In the genomic region with DNA sequence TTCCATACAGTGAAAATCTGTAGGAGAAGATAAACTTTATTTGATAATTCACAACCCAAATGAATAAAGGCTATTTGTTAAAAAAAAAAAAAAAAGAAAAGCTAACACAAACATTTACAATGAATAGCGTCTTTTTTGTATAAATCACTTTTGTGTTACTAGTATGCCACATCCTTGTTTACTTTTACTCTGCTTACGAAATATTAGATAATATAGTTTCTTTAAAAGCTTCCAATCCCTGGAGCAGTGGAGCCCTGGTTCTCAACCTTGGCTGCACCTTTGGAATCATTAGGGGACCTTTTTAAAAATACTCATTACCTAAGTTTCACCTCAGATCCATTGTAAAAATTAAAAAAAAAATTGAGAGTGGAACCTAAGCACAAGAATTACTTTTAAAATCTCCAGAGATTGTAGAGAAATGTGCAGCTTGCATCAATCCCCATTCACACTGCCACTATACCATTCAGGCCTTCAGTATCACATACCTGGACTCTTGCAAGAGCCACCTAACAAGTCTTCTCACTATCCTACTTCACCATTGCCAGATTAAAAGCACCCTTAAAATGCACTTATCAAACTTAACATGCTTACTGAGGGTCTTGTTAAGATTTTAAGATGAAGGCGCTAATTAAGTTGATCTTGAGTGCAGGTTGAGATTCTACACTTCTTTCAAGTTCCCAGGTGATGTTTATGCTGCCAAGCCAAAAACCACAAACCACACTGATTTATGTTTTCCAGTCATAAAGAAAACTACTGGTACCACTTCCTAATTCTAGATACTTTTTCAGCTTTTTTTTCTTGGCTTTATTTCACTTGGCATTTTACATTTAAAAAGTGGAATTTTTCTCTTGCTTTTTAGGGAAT, we compare ENCODE assay signal across 11 cellular contexts. TPM values are rescaled to one million over a fixed set of nuclear protein-coding genes. Genes with fewer than 3 reads are reported as not detected.
DNase-seq lines count a peak whose midpoint lies in the region; ATAC-seq, FAIRE-seq and TF ChIP-seq lines count a peak whose summit lies in the region.
"Had no signal": no experiment of that assay in that cellular context is flagged by ENCODE, and none has a peak within 500 bp of the region (broad histone marks: within the 10 kb centered on the region; RNA-seq: fewer than 3 reads in every experiment).

No MANE protein-coding gene starts in this region.

- ATAC-seq in GM18858 (IDR thresholded peaks at IDR 0.05; ENCODE audit: unreplicated experiment) (peak; percentile 97), GM21526 (IDR thresholded peaks at IDR 0.05; ENCODE audit: low FRiP score, unreplicated experiment) (peak; percentile 86), HG03280 (IDR thresholded peaks at IDR 0.05; ENCODE audit: unreplicated experiment) (peak; percentile 82), activated B cell treated with CpG ODN at 0.5 μM for 24 hours (ENCODE audit: low read depth) (peak; percentile 45)

- intact Hi-C loops in activated B cell treated with CpG ODN at 0.5 μM for 24 hours (cut with micrococcal nuclease), result no loop called here

- H3K4me3 Mint-ChIP-seq in activated B cell treated with CpG ODN at 0.5 μM for 24 hours, result no peak overlapping the region
- H3K4me3 Mint-ChIP-seq: nephron progenitor cell had no signal

- CTCF ChIA-PET in activated B cell treated with CpG ODN at 0.5 μM for 24 hours (lab: Charles Lee), result no interaction called here

- POLR2A ChIA-PET in activated B cell treated with CpG ODN at 0.5 μM for 24 hours (lab: Charles Lee), result no interaction called here

- no peaks in the 10 kb centered on the region for H3K36me3 Mint-ChIP-seq in activated B cell treated with CpG ODN at 0.5 μM for 24 hours (ENCODE audit: low read depth)

- DNase-seq in activated B cell treated with CpG ODN at 0.5 μM for 24 hours, result no peak
- no peak for DNase-seq in inferior parietal cortex (ENCODE audit: extremely low spot score)
- no peak for DNase-seq in activated CD8-positive, alpha-beta memory T cell treated with anti-CD3 and anti-CD28 coated beads, Interleukin-2, amount 50 U/mL, for 48 hours
- no peak for DNase-seq in GM12892 (ENCODE audit: insufficient read length)
- DNase-seq in activated CD4-positive, CD25-positive, alpha-beta regulatory T cell treated with anti-CD3 and anti-CD28 coated beads, Interleukin-2, amount 50 U/mL, for 72 hours, result no peak
- DNase-seq: foreskin fibroblast, Karpas-422, nephron progenitor cell had no signal

- H3K27me3 Mint-ChIP-seq in activated B cell treated with CpG ODN at 0.5 μM for 24 hours, result no peaks in the 10 kb centered on the region

- peaks cover 12% of the 10 kb centered on the region for H3K4me1 Mint-ChIP-seq in activated B cell treated with CpG ODN at 0.5 μM for 24 hours

- H3K9me3 Mint-ChIP-seq in activated B cell treated with CpG ODN at 0.5 μM for 24 hours, result no peaks in the 10 kb centered on the region
- H3K9me3 Mint-ChIP-seq: nephron progenitor cell had no signal

- TF ChIP-seq CTCF in activated B cell treated with CpG ODN at 0.5 μM for 24 hours (IDR thresholded peaks at IDR 0.05), result no peak

- no peak for TF ChIP-seq POLR2A in GM12892 (IDR thresholded peaks at IDR 0.05; ENCODE audit: low read depth, low read length)

- no peak for FAIRE-seq in GM12892 (lab: Jason Lieb, UNC)

- H3K27ac Mint-ChIP-seq in activated B cell treated with CpG ODN at 0.5 μM for 24 hours, result no peak overlapping the region
- H3K27ac Mint-ChIP-seq: nephron progenitor cell had no signal

RNA-seq across cellular contexts. Expression of gene ZC3H15, which starts 59.7 kb away (rescaled TPM):
- 66.4 and 73.4 TPM in 2 replicates for total RNA-seq in activated B cell treated with CpG ODN at 0.5 μM for 24 hours
- polyA plus RNA-seq in GM12892 (2012; ENCODE audit: missing spikeins), result 75.6 TPM

Comparison
In these comparisons a context has a peak if more than half of its experiments do, and no peak if none do; other contexts are left out.
1. ATAC-seq: peak in every context shown above with its lines; median percentile 97 in GM18858; 86 in GM21526; 82 in HG03280; 45 in activated B cell treated with CpG ODN at 0.5 μM for 24 hours.